8 cellular contexts compared by ENCODE assay signal in genomic region chr2:160411167-160411566, GRCh38.
A peak's percentile ranks its signal among the peaks of the same experiment; 100 is the strongest.
DNase-seq lines count a peak whose midpoint lies in the region; ATAC-seq and TF ChIP-seq lines count a peak whose summit lies in the region.

No MANE protein-coding gene starts in this region.

- ATAC-seq in GM18909 (IDR thresholded peaks at IDR 0.05; ENCODE audit: poor library complexity, unreplicated experiment), result peak; percentile 41
- ATAC-seq in activated T-helper 17 cell treated with anti-CD3 and anti-CD28 coated beads, Interleukin-2, amount 50 U/mL, for 72 hours (replicated peaks), result peak; percentile 74
- ATAC-seq in mucosa of descending colon, result peak; percentile 58

- H3F3A ChIP-seq in Loucy (ENCODE audit: low read depth), result 0 out of 2 replicates have a peak, but pooled peaks cover 6% of the 10 kb centered on the region

- H3K27ac Mint-ChIP-seq in activated T-helper 17 cell treated with anti-CD3 and anti-CD28 coated beads, Interleukin-2, amount 50 U/mL, for 72 hours, result peak overlapping the region; percentile 76

- H3K4me2 ChIP-seq in Loucy (ENCODE audit: low read depth, low read length, poor library complexity, severe bottlenecking), result peak overlapping the region; percentile 65

- H3K9me3 ChIP-seq in Loucy (ENCODE audit: insufficient read depth, low read depth, low read length) (no peaks in the 10 kb centered on the region), mucosa of descending colon (no peaks in the 10 kb centered on the region)

- H3K9me3 Mint-ChIP-seq in activated T-helper 17 cell treated with anti-CD3 and anti-CD28 coated beads, Interleukin-2, amount 50 U/mL, for 72 hours, result no peaks in the 10 kb centered on the region

- no peaks in the 10 kb centered on the region for H3K27me3 Mint-ChIP-seq in activated T-helper 17 cell treated with anti-CD3 and anti-CD28 coated beads, Interleukin-2, amount 50 U/mL, for 72 hours

- H3K4me1 Mint-ChIP-seq in activated T-helper 17 cell treated with anti-CD3 and anti-CD28 coated beads, Interleukin-2, amount 50 U/mL, for 72 hours, result peaks cover 48% of the 10 kb centered on the region

- intact Hi-C loops in mucosa of descending colon (cut with DNase I, micrococcal nuclease), result no loop called here

- no peaks in the 10 kb centered on the region for H3K27me3 ChIP-seq in Loucy (ENCODE audit: insufficient read depth, low read length, poor library complexity, severe bottlenecking)

- H3K79me2 ChIP-seq in Loucy (ENCODE audit: insufficient read depth, low read length), result peaks cover 46% of the 10 kb centered on the region

- H3K4me3 ChIP-seq in Loucy (ENCODE audit: low read length, poor library complexity, severe bottlenecking) (peak overlapping the region; percentile 19), mucosa of descending colon (no peak overlapping the region)

- DNase-seq in mucosa of descending colon, result no peak
- DNase-seq in COLO668 (lab: John Stamatoyannopoulos, UW; ENCODE audit: unreplicated experiment), result no peak
- no peak for DNase-seq in medulla oblongata (ENCODE audit: extremely low spot score)
- DNase-seq in NCI-H1694 (lab: John Stamatoyannopoulos, UW), result no peak
- no peak for DNase-seq in DMS114 treated with DMSO at 0.1 percent for 48 hours (lab: John Stamatoyannopoulos, UW; ENCODE audit: unreplicated experiment)

- H3K4me3 Mint-ChIP-seq in activated T-helper 17 cell treated with anti-CD3 and anti-CD28 coated beads, Interleukin-2, amount 50 U/mL, for 72 hours, result peak overlapping the region; percentile 75

- peaks cover 6% of the 10 kb centered on the region for H3K36me3 Mint-ChIP-seq in activated T-helper 17 cell treated with anti-CD3 and anti-CD28 coated beads, Interleukin-2, amount 50 U/mL, for 72 hours (ENCODE audit: low read depth)

- no peak for TF ChIP-seq CTCF in Loucy (conservative IDR thresholded peaks at IDR 0.05; ENCODE audit: low read length)
- no peak for TF ChIP-seq CTCF in mucosa of descending colon (IDR thresholded peaks at IDR 0.05)

- H3K9me2 ChIP-seq in Loucy (replicated peaks; ENCODE audit: low read depth, low read length), result no peaks in the 10 kb centered on the region

- H4K20me1 ChIP-seq in Loucy (ENCODE audit: insufficient read depth, low read length, poor library complexity, severe bottlenecking), result peaks cover 5% of the 10 kb centered on the region

- H2AFZ ChIP-seq in Loucy (ENCODE audit: low read length), result 0 out of 2 replicates have a peak overlapping the region, but pooled peaks have one; percentile 52

- H3K4me1 ChIP-seq in Loucy (ENCODE audit: insufficient read depth, low read length, poor library complexity, severe bottlenecking) (peaks cover 76% of the 10 kb centered on the region), mucosa of descending colon (ENCODE audit: low read depth) (no peaks in the 10 kb centered on the region)

- H3K36me3 ChIP-seq in Loucy (ENCODE audit: insufficient read depth, low read length), result no peaks in the 10 kb centered on the region
- no peaks in the 10 kb centered on the region for H3K36me3 ChIP-seq in mucosa of descending colon (ENCODE audit: low read depth)

- peak overlapping the region; percentile 40 for H3K9ac ChIP-seq in Loucy (ENCODE audit: low read depth, low read length, poor library complexity, severe bottlenecking)
